ENCODE assay signal across 10 cellular contexts in genomic region chr3:197015790-197016705, GRCh38.
"Had no signal": no experiment of that assay in that cellular context is flagged by ENCODE, and none has a peak within 500 bp of the region (broad histone marks: within the 10 kb centered on the region; RNA-seq: fewer than 3 reads in every experiment).

No MANE protein-coding gene starts in this region.

- DNase-seq: activated CD4-positive, alpha-beta T cell treated with anti-CD3 and anti-CD28 coated beads, Interleukin-2, amount 50 U/mL, for 1 hour; endodermal cell; erythroblast; hippocampal formation; stomach; T-helper 1 cell had no signal

- H3K27ac Mint-ChIP-seq: activated B cell treated with CpG ODN at 0.5 μM for 24 hours; activated naive CD4-positive, alpha-beta T cell treated with anti-CD3 and anti-CD28 coated beads, Interleukin-2, amount 50 U/mL, for 24 hours; endodermal cell had no signal

- H3K27me3 Mint-ChIP-seq: activated B cell treated with CpG ODN at 0.5 μM for 24 hours; activated naive CD4-positive, alpha-beta T cell treated with anti-CD3 and anti-CD28 coated beads, Interleukin-2, amount 50 U/mL, for 24 hours had no signal

- H3K27ac ChIP-seq: neutrophil, stomach, uterus had no signal

- H3K36me3 Mint-ChIP-seq: activated naive CD4-positive, alpha-beta T cell treated with anti-CD3 and anti-CD28 coated beads, Interleukin-2, amount 50 U/mL, for 24 hours had no signal

- H3K27me3 ChIP-seq: uterus had no signal

- H3K4me1 Mint-ChIP-seq: activated B cell treated with CpG ODN at 0.5 μM for 24 hours; activated naive CD4-positive, alpha-beta T cell treated with anti-CD3 and anti-CD28 coated beads, Interleukin-2, amount 50 U/mL, for 24 hours; endodermal cell had no signal

- H3K9me3 ChIP-seq: neutrophil, stomach, uterus had no signal

- H3K4me3 Mint-ChIP-seq: activated B cell treated with CpG ODN at 0.5 μM for 24 hours; activated naive CD4-positive, alpha-beta T cell treated with anti-CD3 and anti-CD28 coated beads, Interleukin-2, amount 50 U/mL, for 24 hours; endodermal cell had no signal

- H3K36me3 ChIP-seq: neutrophil, stomach, uterus had no signal

- H3K9me3 Mint-ChIP-seq: activated B cell treated with CpG ODN at 0.5 μM for 24 hours; activated naive CD4-positive, alpha-beta T cell treated with anti-CD3 and anti-CD28 coated beads, Interleukin-2, amount 50 U/mL, for 24 hours; endodermal cell had no signal

- H3K4me3 ChIP-seq: stomach, uterus had no signal

- H3K4me1 ChIP-seq: stomach, uterus had no signal
